ENCODE assay signal across 15 cellular contexts in the genomic region with DNA sequence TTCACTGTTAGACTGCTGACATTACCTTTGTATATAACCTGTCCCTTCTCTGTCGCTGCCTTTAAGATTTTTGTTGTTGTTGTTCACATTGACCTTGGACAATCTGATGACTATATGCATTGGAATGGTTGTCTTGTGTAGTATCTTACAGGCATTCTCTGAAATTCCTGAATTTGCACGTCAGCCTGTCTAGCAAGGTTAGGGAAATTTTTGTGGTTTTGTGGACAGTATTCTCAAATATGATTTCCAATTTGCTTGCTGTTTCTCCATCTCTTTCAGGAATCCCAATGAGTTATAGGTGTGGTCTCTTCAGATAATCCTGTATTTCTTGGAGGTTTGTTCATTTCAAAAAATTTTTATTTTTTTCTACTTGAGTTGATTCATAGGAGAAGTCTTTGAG.
DNase-seq lines count a peak whose midpoint lies in the region; ATAC-seq, FAIRE-seq and TF ChIP-seq lines count a peak whose summit lies in the region.
"Had no signal": no experiment of that assay in that cellular context is flagged by ENCODE, and none has a peak within 500 bp of the region (broad histone marks: within the 10 kb centered on the region; RNA-seq: fewer than 3 reads in every experiment).

No MANE protein-coding gene starts in this region.

- no peak for TF ChIP-seq POLR2A in H54 (IDR thresholded peaks at IDR 0.05; ENCODE audit: low read depth, low read length)

- CTCF ChIA-PET in SK-N-SH (lab: Yijun Ruan, JAX) = interaction anchor here (0.8 kb wide), 1 partner anchor 57 kb away, joined by 3 read pairs; no protein-coding TSS in a partner anchor

- 10% methylated on average over 2 of the region's 2 CpGs for WGBS in SK-N-SH (ENCODE audit: low lambda C conversion rate)

- no peak for TF ChIP-seq RAD21 in SK-N-SH (IDR thresholded peaks at IDR 0.05; ENCODE audit: low read length)

- H3K27ac ChIP-seq in SK-N-SH (ENCODE audit: low read depth in 2 of 2, low read length in 1 of 2) = peak overlapping the region; percentile 76 to 88; a peak in 3 of 4 replicates
- H3K27ac ChIP-seq: KMS-11 had no signal

- no peaks in the 10 kb centered on the region for H4K20me1 ChIP-seq in SK-N-SH (ENCODE audit: insufficient read depth)

- peaks cover 13% of the 10 kb centered on the region; the same call in 1 of the 2 replicates for H3K9me3 ChIP-seq in SK-N-SH
- H3K9me3 ChIP-seq: Caco-2 had no signal

- no peaks in the 10 kb centered on the region for H3K9me2 ChIP-seq in SK-N-SH

- H3F3A ChIP-seq in SK-N-SH (replicated peaks; ENCODE audit: insufficient read depth) = peaks cover 40% of the 10 kb centered on the region

- H3K4me1 ChIP-seq in SK-N-SH (ENCODE audit: control insufficient read depth in 1 of 2, insufficient read depth in 2 of 2, low read depth in 1 of 2, low read length in 1 of 2) = peaks cover 0 to 40% of the 10 kb centered on the region in 2 experiments; a peak in 3 of 4 replicates
- H3K4me1 ChIP-seq: Caco-2 had no signal

- peak overlapping the region; percentile 63 for H3K4me2 ChIP-seq in SK-N-SH
- H3K4me2 ChIP-seq: KMS-11 had no signal

- H3K27me3 ChIP-seq in SK-N-SH (ENCODE audit: insufficient read depth) = no peaks in the 10 kb centered on the region

- ATAC-seq in HG03521 (IDR thresholded peaks at IDR 0.05; ENCODE audit: unreplicated experiment) = no peak
- ATAC-seq: T-helper 17 cell had no signal

- H3K4me3 ChIP-seq in SK-N-SH (ENCODE audit: low read depth in 2 of 2, low read length in 1 of 2) = no peak overlapping the region
- H3K4me3 ChIP-seq: skin epidermis had no signal

- POLR2A ChIA-PET in SK-N-SH (lab: Yijun Ruan, JAX) = no interaction called here

- peaks cover 0 to 4% of the 10 kb centered on the region in 2 experiments for H3K36me3 ChIP-seq in SK-N-SH (replicated peaks in 1 of 2; ENCODE audit: control insufficient read depth in 1 of 2, insufficient read depth in 2 of 2, low read length in 1 of 2)

- H3K9ac ChIP-seq in SK-N-SH = peak overlapping the region; percentile 25; the same call in 1 of the 2 replicates
- H3K9ac ChIP-seq: KMS-11 had no signal

- no peak for TF ChIP-seq CTCF in SK-N-SH (IDR thresholded peaks at IDR 0.05)

- FAIRE-seq in H54 (lab: Jason Lieb, UNC) = peak; percentile 95
- FAIRE-seq: kidney had no signal

- TF ChIP-seq EP300 in SK-N-SH (IDR thresholded peaks at IDR 0.05; ENCODE audit: borderline replicate concordance in 1 of 2, low read depth in 1 of 2, low read length in 1 of 2) = peak in 1 of 2 experiments; percentile 95; a peak in 3 of 4 replicates

- no peak overlapping the region for H2AFZ ChIP-seq in SK-N-SH (ENCODE audit: low read depth)

- DNase-seq in H54 (ENCODE audit: insufficient read length, low spot score) (no peak), SK-N-SH (no peak), fibroblast of peridontal ligament (ENCODE audit: extremely low read depth) (peak; percentile 91), stromal cell of bone marrow (ENCODE audit: low read depth) (peak; percentile 47), germinal center (ENCODE audit: low spot score) (no peak), medulla oblongata (ENCODE audit: extremely low spot score) (no peak)
- DNase-seq: activated gamma-delta T cell treated with Interleukin-2 at 50 U/mL for 16 hours, Caco-2, foreskin melanocyte, kidney, NCI-H2107, T-helper 17 cell had no signal

- H3K79me2 ChIP-seq in SK-N-SH (ENCODE audit: insufficient read depth) = peaks cover 80% of the 10 kb centered on the region

TF ChIP-seq in SK-N-SH, 30 proteins besides CTCF, POLR2A, EP300 and RAD21 (continues in another document):
- TF ChIP-seq GATA2 (CRISPR knock-in tag; IDR thresholded peaks at IDR 0.05) = no peak
- TF ChIP-seq, protein P1, sequence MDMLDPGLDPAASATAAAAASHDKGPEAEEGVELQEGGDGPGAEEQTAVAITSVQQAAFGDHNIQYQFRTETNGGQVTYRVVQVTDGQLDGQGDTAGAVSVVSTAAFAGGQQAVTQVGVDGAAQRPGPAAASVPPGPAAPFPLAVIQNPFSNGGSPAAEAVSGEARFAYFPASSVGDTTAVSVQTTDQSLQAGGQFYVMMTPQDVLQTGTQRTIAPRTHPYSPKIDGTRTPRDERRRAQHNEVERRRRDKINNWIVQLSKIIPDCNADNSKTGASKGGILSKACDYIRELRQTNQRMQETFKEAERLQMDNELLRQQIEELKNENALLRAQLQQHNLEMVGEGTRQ (IDR thresholded peaks at IDR 0.05; ENCODE audit: borderline replicate concordance, low read depth, low read length) = no peak
- TF ChIP-seq, protein P2, sequence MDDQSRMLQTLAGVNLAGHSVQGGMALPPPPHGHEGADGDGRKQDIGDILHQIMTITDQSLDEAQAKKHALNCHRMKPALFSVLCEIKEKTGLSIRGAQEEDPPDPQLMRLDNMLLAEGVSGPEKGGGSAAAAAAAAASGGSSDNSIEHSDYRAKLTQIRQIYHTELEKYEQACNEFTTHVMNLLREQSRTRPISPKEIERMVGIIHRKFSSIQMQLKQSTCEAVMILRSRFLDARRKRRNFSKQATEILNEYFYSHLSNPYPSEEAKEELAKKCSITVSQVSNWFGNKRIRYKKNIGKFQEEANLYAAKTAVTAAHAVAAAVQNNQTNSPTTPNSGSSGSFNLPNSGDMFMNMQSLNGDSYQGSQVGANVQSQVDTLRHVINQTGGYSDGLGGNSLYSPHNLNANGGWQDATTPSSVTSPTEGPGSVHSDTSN (IDR thresholded peaks at IDR 0.05) = peak; percentile 82
- no peak for TF ChIP-seq EZH2phosphoT487 (IDR thresholded peaks at IDR 0.05; ENCODE audit: borderline replicate concordance, low read depth)
- TF ChIP-seq RXRA (IDR thresholded peaks at IDR 0.05; ENCODE audit: borderline replicate concordance, low read depth) = peak; percentile 92
- peak; percentile 66; the same call in 1 of the 2 replicates for TF ChIP-seq MEF2A (IDR thresholded peaks at IDR 0.05; ENCODE audit: borderline replicate concordance, low read depth)
- TF ChIP-seq, protein P3, sequence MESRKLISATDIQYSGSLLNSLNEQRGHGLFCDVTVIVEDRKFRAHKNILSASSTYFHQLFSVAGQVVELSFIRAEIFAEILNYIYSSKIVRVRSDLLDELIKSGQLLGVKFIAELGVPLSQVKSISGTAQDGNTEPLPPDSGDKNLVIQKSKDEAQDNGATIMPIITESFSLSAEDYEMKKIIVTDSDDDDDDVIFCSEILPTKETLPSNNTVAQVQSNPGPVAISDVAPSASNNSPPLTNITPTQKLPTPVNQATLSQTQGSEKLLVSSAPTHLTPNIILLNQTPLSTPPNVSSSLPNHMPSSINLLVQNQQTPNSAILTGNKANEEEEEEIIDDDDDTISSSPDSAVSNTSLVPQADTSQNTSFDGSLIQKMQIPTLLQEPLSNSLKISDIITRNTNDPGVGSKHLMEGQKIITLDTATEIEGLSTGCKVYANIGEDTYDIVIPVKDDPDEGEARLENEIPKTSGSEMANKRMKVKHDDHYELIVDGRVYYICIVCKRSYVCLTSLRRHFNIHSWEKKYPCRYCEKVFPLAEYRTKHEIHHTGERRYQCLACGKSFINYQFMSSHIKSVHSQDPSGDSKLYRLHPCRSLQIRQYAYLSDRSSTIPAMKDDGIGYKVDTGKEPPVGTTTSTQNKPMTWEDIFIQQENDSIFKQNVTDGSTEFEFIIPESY (IDR thresholded peaks at IDR 0.05; ENCODE audit: borderline replicate concordance, low read depth) = no peak
- TF ChIP-seq RCOR1 (IDR thresholded peaks at IDR 0.05; ENCODE audit: low read length) = no peak
- peak; percentile 67; the same call in 1 of the 2 replicates for TF ChIP-seq NFIC (IDR thresholded peaks at IDR 0.05; ENCODE audit: borderline replicate concordance)
- no peak for TF ChIP-seq CHD2 (IDR thresholded peaks at IDR 0.05; ENCODE audit: low read length, partially characterized antibody)
- no peak for TF ChIP-seq NRF1 (IDR thresholded peaks at IDR 0.05; ENCODE audit: low read depth, low read length)
- peak; percentile 97 for TF ChIP-seq JUND (IDR thresholded peaks at IDR 0.05)
- TF ChIP-seq TEAD4 (IDR thresholded peaks at IDR 0.05; ENCODE audit: borderline replicate concordance, insufficient read depth) = peak; percentile 98
- TF ChIP-seq SMC3 (IDR thresholded peaks at IDR 0.05; ENCODE audit: low read depth, low read length) = no peak
- no peak for TF ChIP-seq ELF1 (IDR thresholded peaks at IDR 0.05)
- TF ChIP-seq TAF1 (IDR thresholded peaks at IDR 0.05; ENCODE audit: borderline replicate concordance, low read depth, low read length) = peak; percentile 43; the same call in 1 of the 2 replicates
- peak; percentile 75; the same call in 1 of the 2 replicates for TF ChIP-seq POLR2AphosphoS5 (IDR thresholded peaks at IDR 0.05; ENCODE audit: low read depth, low read length)
- TF ChIP-seq FOXJ3 (CRISPR knock-in tag; IDR thresholded peaks at IDR 0.05) = no peak
- TF ChIP-seq, protein P4, sequence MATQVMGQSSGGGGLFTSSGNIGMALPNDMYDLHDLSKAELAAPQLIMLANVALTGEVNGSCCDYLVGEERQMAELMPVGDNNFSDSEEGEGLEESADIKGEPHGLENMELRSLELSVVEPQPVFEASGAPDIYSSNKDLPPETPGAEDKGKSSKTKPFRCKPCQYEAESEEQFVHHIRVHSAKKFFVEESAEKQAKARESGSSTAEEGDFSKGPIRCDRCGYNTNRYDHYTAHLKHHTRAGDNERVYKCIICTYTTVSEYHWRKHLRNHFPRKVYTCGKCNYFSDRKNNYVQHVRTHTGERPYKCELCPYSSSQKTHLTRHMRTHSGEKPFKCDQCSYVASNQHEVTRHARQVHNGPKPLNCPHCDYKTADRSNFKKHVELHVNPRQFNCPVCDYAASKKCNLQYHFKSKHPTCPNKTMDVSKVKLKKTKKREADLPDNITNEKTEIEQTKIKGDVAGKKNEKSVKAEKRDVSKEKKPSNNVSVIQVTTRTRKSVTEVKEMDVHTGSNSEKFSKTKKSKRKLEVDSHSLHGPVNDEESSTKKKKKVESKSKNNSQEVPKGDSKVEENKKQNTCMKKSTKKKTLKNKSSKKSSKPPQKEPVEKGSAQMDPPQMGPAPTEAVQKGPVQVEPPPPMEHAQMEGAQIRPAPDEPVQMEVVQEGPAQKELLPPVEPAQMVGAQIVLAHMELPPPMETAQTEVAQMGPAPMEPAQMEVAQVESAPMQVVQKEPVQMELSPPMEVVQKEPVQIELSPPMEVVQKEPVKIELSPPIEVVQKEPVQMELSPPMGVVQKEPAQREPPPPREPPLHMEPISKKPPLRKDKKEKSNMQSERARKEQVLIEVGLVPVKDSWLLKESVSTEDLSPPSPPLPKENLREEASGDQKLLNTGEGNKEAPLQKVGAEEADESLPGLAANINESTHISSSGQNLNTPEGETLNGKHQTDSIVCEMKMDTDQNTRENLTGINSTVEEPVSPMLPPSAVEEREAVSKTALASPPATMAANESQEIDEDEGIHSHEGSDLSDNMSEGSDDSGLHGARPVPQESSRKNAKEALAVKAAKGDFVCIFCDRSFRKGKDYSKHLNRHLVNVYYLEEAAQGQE (IDR thresholded peaks at IDR 0.05; ENCODE audit: low read depth, low read length) = no peak
- peak; percentile 90 for TF ChIP-seq TCF12 (IDR thresholded peaks at IDR 0.05)

Comparison
In these comparisons a context has a peak if more than half of its experiments do, and no peak if none do; other contexts are left out.
1. DNase-seq: peak in fibroblast of peridontal ligament (single experiment) and stromal cell of bone marrow (single experiment); none in H54 (single experiment), SK-N-SH (single experiment), germinal center (single experiment) and medulla oblongata (single experiment).